Comparison of ENCODE assay signal across 16 cellular contexts in genomic region chr11:26044389-26044788, GRCh38.
DNase-seq lines count a peak whose midpoint lies in the region; ATAC-seq, FAIRE-seq and TF ChIP-seq lines count a peak whose summit lies in the region.
"Had no signal": no experiment of that assay in that cellular context is flagged by ENCODE, and none has a peak within 500 bp of the region (broad histone marks: within the 10 kb centered on the region; RNA-seq: fewer than 3 reads in every experiment).

No MANE protein-coding gene starts in this region.

- H2BK120ac ChIP-seq in IMR-90 (ENCODE audit: low read depth, low read length) = no peak overlapping the region

- no peaks in the 10 kb centered on the region for H3K79me1 ChIP-seq in IMR-90 (ENCODE audit: low read depth in 1 of 2, low read length in 2 of 2)

- no peak overlapping the region for H3K4me2 ChIP-seq in A549
- H3K4me2 ChIP-seq in IMR-90 (ENCODE audit: low read depth, low read length) = no peak overlapping the region
- H3K4me2 ChIP-seq in K562 (ENCODE audit: insufficient read depth, low read length) = no peak overlapping the region
- H3K4me2 ChIP-seq: BLaER1, KMS-11 had no signal

- no peak overlapping the region for H3K14ac ChIP-seq in IMR-90 (replicated peaks; ENCODE audit: low read depth, low read length)

- H4K91ac ChIP-seq in IMR-90 (ENCODE audit: insufficient read depth, low read depth, low read length) = no peak overlapping the region

- ATAC-seq in A549 = no peak
- no peak for ATAC-seq in IMR-90 (ENCODE audit: low read depth)
- ATAC-seq in K562 = no peak
- no peak for ATAC-seq in pancreas
- ATAC-seq: CD8-positive, alpha-beta T cell had no signal

- no peak overlapping the region for H3K27ac ChIP-seq in A549
- H3K27ac ChIP-seq in IMR-90 (ENCODE audit: insufficient read depth, low read length) = no peak overlapping the region
- no peak overlapping the region for H3K27ac ChIP-seq in K562 (ENCODE audit: extremely low read depth, low read depth, low read length)
- H3K27ac ChIP-seq in pancreas = no peak overlapping the region
- H3K27ac ChIP-seq: BLaER1, HL-60, KMS-11 had no signal

- H2AK9ac ChIP-seq in IMR-90 (replicated peaks; ENCODE audit: low read depth, low read length, poor library complexity) = no peak overlapping the region

- H3K9ac ChIP-seq in IMR-90 (ENCODE audit: low read depth, low read length) (no peak overlapping the region), K562 (ENCODE audit: insufficient read depth in 1 of 2, low read depth in 2 of 2, low read length in 2 of 2) (no peak overlapping the region)
- H3K9ac ChIP-seq: BLaER1, KMS-11 had no signal

- CTCF ChIA-PET in A549 (lab: Yijun Ruan, JAX) (no interaction called here), IMR-90 (lab: Yijun Ruan, JAX) (interaction anchor here (0.7 kb wide), 1 partner anchor 8 kb away, joined by 3 read pairs; no protein-coding TSS in a partner anchor), K562 (lab: Yijun Ruan, JAX; ENCODE audit: low intra/inter-chr PET ratio) (no interaction called here), HEK293T (lab: Yijun Ruan, JAX) (no interaction called here)

- H2BK20ac ChIP-seq in IMR-90 (ENCODE audit: low read depth, low read length) = no peak overlapping the region

- intact Hi-C loops in IMR-90 (cut with micrococcal nuclease) (no loop called here), K562 (cut with micrococcal nuclease) (no loop called here), pancreas (cut with DNase I) (no loop called here)

- no peak overlapping the region for H2BK15ac ChIP-seq in IMR-90 (ENCODE audit: low read depth, low read length)

- TF ChIP-seq RAD21 in A549 (conservative IDR thresholded peaks at IDR 0.05 in 1 of 2, IDR thresholded peaks at IDR 0.05 in 1 of 2) (no peak), IMR-90 (IDR thresholded peaks at IDR 0.05; ENCODE audit: low read length) (no peak), K562 (CRISPR knock-in tag; conservative IDR thresholded peaks at IDR 0.05 in 1 of 2, IDR thresholded peaks at IDR 0.05 in 1 of 2) (no peak)

- H3K18ac ChIP-seq in IMR-90 (ENCODE audit: low read depth, low read length) = no peak overlapping the region

- dilution Hi-C loops in IMR-90 (cut with HindIII; ENCODE audit: low sequenced_read_pairs, unreplicated experiment) = no loop called here

- no peaks in the 10 kb centered on the region; the same call in 1 of the 2 replicates for H3K27me3 ChIP-seq in IMR-90 (ENCODE audit: control insufficient read depth, insufficient read depth, low read length)
- H3K27me3 ChIP-seq in K562 (ENCODE audit: control insufficient read depth in 2 of 2, insufficient read depth in 2 of 2, low read length in 2 of 2) = no peaks in the 10 kb centered on the region
- no peaks in the 10 kb centered on the region for H3K27me3 ChIP-seq in pancreas
- H3K27me3 ChIP-seq: BLaER1 had no signal

- 5% methylated on average over 1 of the region's 1 CpG for WGBS in A549 (ENCODE audit: missing lambda C conversion rate)
- no CpG with 5 or more reads among the region's 1 CpG for WGBS in IMR-90 (ENCODE audit: extremely low coverage in 2 of 2, insufficient read length in 1 of 2), 2 experiments
- WGBS in K562 (ENCODE audit: insufficient coverage, low coverage, missing lambda C conversion rate) = 0% methylated on average over 1 of the region's 1 CpG
- WGBS in pancreas, 2 donors = 63 to 74% methylated on average over 1 of the region's 1 CpG

- H4K20me1 ChIP-seq in IMR-90 (ENCODE audit: insufficient read depth, low read length) (no peaks in the 10 kb centered on the region), K562 (replicated peaks; ENCODE audit: control insufficient read depth, insufficient read depth, low read length) (no peaks in the 10 kb centered on the region)
- H4K20me1 ChIP-seq: BLaER1 had no signal

- no peaks in the 10 kb centered on the region for H3K36me3 ChIP-seq in IMR-90 (ENCODE audit: control insufficient read depth, insufficient read depth, low read length)
- H3K36me3 ChIP-seq in K562 (ENCODE audit: control insufficient read depth, insufficient read depth, low read length) = no peaks in the 10 kb centered on the region
- no peaks in the 10 kb centered on the region for H3K36me3 ChIP-seq in pancreas
- H3K36me3 ChIP-seq: BLaER1, HAP-1 had no signal

- H2AK5ac ChIP-seq in IMR-90 (ENCODE audit: low read depth, low read length) = no peak overlapping the region

- no peaks in the 10 kb centered on the region for H3K4me1 ChIP-seq in A549
- H3K4me1 ChIP-seq in IMR-90 (ENCODE audit: control insufficient read depth, insufficient read depth, low read length) = no peaks in the 10 kb centered on the region
- H3K4me1 ChIP-seq in K562 (replicated peaks in 1 of 2; ENCODE audit: control insufficient read depth in 2 of 2, insufficient read depth in 2 of 2, low read length in 2 of 2) = no peaks in the 10 kb centered on the region
- no peaks in the 10 kb centered on the region for H3K4me1 ChIP-seq in pancreas
- H3K4me1 ChIP-seq: BLaER1, HAP-1 had no signal

- no peak overlapping the region for H3K4me3 ChIP-seq in A549
- H3K4me3 ChIP-seq in IMR-90 (ENCODE audit: insufficient read depth, low read depth, low read length) = no peak overlapping the region
- H3K4me3 ChIP-seq in K562 = no peak overlapping the region
- no peak overlapping the region for H3K4me3 ChIP-seq in pancreas
- H3K4me3 ChIP-seq: BLaER1, GM12878, HAP-1 had no signal

- H3K4ac ChIP-seq in IMR-90 (ENCODE audit: low read depth, low read length) = no peak overlapping the region

- H2AFZ ChIP-seq in IMR-90 (replicated peaks; ENCODE audit: low read length, poor library complexity) (no peak overlapping the region), K562 (ENCODE audit: low read depth, low read length) (no peak overlapping the region)

- POLR2A ChIA-PET in A549 (lab: Yijun Ruan, JAX) = no interaction called here
- POLR2A ChIA-PET in IMR-90 (lab: Charles Lee; ENCODE audit: unreplicated experiment) = no interaction called here
- POLR2A ChIA-PET in K562 (lab: Yijun Ruan, JAX) = no interaction called here
- POLR2A ChIA-PET in HEK293T (lab: Yijun Ruan, JAX) = no interaction called here

- FAIRE-seq in A549 (lab: Jason Lieb, UNC) (no peak), K562 (lab: Jason Lieb, UNC) (no peak), pancreas (lab: Jason Lieb, UNC) (peak; percentile 26), HTR-8/SVneo (lab: Jason Lieb, UNC) (no peak)
- FAIRE-seq: GM12878, H1 had no signal

- in situ Hi-C loops in IMR-90 (cut with MboI; ENCODE audit: low sequenced_read_pairs) (no loop called here), K562 (cut with MboI) (no loop called here)

- no peak overlapping the region for H2BK5ac ChIP-seq in IMR-90 (ENCODE audit: low read depth, low read length, poor library complexity, severe bottlenecking)

- H3K56ac ChIP-seq in IMR-90 (ENCODE audit: extremely low read depth, insufficient read depth, low read length) = no peak overlapping the region

- TF ChIP-seq CTCF in A549 (IDR thresholded peaks at IDR 0.05) (no peak), IMR-90 (conservative IDR thresholded peaks at IDR 0.05; ENCODE audit: low read depth, low read length) (no peak), K562 (IDR thresholded peaks at IDR 0.05 in 2 of 3, conservative IDR thresholded peaks at IDR 0.05 in 1 of 3; ENCODE audit: insufficient read depth in 2 of 3, low read depth in 1 of 3, low read length in 3 of 3) (no peak), pancreas (IDR thresholded peaks at IDR 0.05) (no peak)

- H3K79me2 ChIP-seq in K562 (ENCODE audit: control insufficient read depth, insufficient read depth, low read length) = no peaks in the 10 kb centered on the region

- TF ChIP-seq POLR2A in A549 (IDR thresholded peaks at IDR 0.05; ENCODE audit: low read length) (no peak), IMR-90 (IDR thresholded peaks at IDR 0.05; ENCODE audit: low read depth, low read length) (no peak), K562 (conservative IDR thresholded peaks at IDR 0.05) (no peak)

- H4K8ac ChIP-seq in IMR-90 (ENCODE audit: low read depth in 2 of 2, low read length in 2 of 2) = no peak overlapping the region

- no peaks in the 10 kb centered on the region for H3K9me1 ChIP-seq in IMR-90 (ENCODE audit: insufficient read depth, low read length)
- no peaks in the 10 kb centered on the region for H3K9me1 ChIP-seq in K562 (ENCODE audit: control insufficient read depth, insufficient read depth, low read length)

- no peak overlapping the region for H4K5ac ChIP-seq in IMR-90 (ENCODE audit: low read depth, low read length)

- H3K9me3 ChIP-seq in A549 = no peaks in the 10 kb centered on the region
- H3K9me3 ChIP-seq in IMR-90 (ENCODE audit: control insufficient read depth, insufficient read depth, low read length) = no peaks in the 10 kb centered on the region
- H3K9me3 ChIP-seq in K562 (replicated peaks; ENCODE audit: control insufficient read depth, insufficient read depth, low read depth, low read length) = no peaks in the 10 kb centered on the region
- no peaks in the 10 kb centered on the region for H3K9me3 ChIP-seq in pancreas
- H3K9me3 ChIP-seq: BLaER1, HAP-1 had no signal

- no peak for TF ChIP-seq EP300 in A549 (IDR thresholded peaks at IDR 0.05)
- no peak for TF ChIP-seq EP300 in K562 (IDR thresholded peaks at IDR 0.05; ENCODE audit: low read length)

- BruUV-seq in IMR-90 (replicated peaks; lab: Mats Ljungman, UMichigan) (no TSS peak), K562 (replicated peaks; lab: Mats Ljungman, UMichigan) (no TSS peak)

- DNase-seq in A549 (ENCODE audit: low read depth in 1 of 2, low spot score in 1 of 2) (no peak), IMR-90 (no peak), K562 (ENCODE audit: extremely low read depth in 1 of 4, low spot score in 3 of 4) (no peak), pancreas (no peak), SHP77 treated with DMSO at 0.1 percent for 48 hours (lab: John Stamatoyannopoulos, UW) (no peak), HEK293T (ENCODE audit: extremely low spot score) (no peak), HTR-8/SVneo (ENCODE audit: insufficient read length, low spot score) (no peak)
- DNase-seq: Calu3; CD8-positive, alpha-beta T cell; DMS79 treated with DMSO at 0.1 percent for 48 hours had no signal

- H3K23ac ChIP-seq in IMR-90 (ENCODE audit: low read depth, low read length) = no peak overlapping the region

TF ChIP-seq in A549, 52 proteins besides CTCF, POLR2A, EP300 and RAD21:
- TF ChIP-seq MAFK (IDR thresholded peaks at IDR 0.05; ENCODE audit: partially characterized antibody) = peak; percentile 57
- TF ChIP-seq ZC3H11A (IDR thresholded peaks at IDR 0.05) = no peak
- TF ChIP-seq HOXA7 (CRISPR knock-in tag; IDR thresholded peaks at IDR 0.05) = no peak

TF ChIP-seq in IMR-90, 13 proteins besides CTCF, POLR2A, EP300 and RAD21 (continues in another document):
- TF ChIP-seq MAFK (IDR thresholded peaks at IDR 0.05; ENCODE audit: low read depth, low read length) = peak; percentile 60
- no peak for TF ChIP-seq BHLHE40 (IDR thresholded peaks at IDR 0.05; ENCODE audit: low read depth, low read length)

TF ChIP-seq in K562, 482 proteins besides CTCF, POLR2A, EP300 and RAD21:
- TF ChIP-seq ZNF140 (CRISPR knock-in tag; IDR thresholded peaks at IDR 0.05) (no peak), ZNF197 (CRISPR knock-in tag; IDR thresholded peaks at IDR 0.05; ENCODE audit: low read depth) (no peak), ZNF316 (IDR thresholded peaks at IDR 0.05) (peak; percentile 62; the same call in 1 of the 2 replicates)

TF ChIP-seq in HEK293T, 16 proteins besides CTCF, POLR2A, EP300 and RAD21:
- TF ChIP-seq CTBP1 (IDR thresholded peaks at IDR 0.05; ENCODE audit: borderline replicate concordance) = no peak

Comparison
In these comparisons a context has a peak if more than half of its experiments do, and no peak if none do; other contexts are left out.
1. Of the 35 proteins assayed by ChIP-seq in both K562 and A549: peak only in K562: none; only in A549: MAFK; in both: none; in neither: 34.